In the genomic region with DNA sequence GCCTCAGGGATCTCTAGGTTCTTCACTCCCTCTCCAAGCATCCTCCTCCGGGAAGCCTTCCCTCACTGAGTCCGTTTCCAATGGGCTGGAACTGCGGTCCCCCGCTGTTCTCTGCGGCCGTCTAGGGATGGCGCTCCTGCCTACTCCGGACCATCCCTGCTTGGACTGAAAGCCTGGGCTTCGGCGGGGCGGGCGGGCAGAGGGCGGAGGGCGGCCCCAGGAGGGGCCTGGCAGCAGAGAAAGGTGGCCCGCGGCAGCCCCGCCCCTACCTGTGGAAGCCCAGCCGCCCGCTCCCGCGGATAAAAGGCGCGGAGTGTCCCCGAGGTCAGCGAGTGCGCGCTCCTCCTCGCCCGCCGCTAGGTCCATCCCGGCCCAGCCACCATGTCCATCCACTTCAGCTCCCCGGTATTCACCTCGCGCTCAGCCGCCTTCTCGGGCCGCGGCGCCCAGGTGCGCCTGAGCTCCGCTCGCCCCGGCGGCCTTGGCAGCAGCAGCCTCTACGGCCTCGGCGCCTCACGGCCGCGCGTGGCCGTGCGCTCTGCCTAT, we compare ENCODE assay signal across 1 cellular context.
TF ChIP-seq lines count a peak whose summit lies in the region.

A gene (plus strand): TSS at position 328 of the 546 bp plus-strand sequence. CDS start 54 bp downstream, at position 382.

TF ChIP-seq in IMR-90, 13 proteins besides CTCF, POLR2A, EP300 and RAD21 (continued from another document):
- TF ChIP-seq, protein P1, sequence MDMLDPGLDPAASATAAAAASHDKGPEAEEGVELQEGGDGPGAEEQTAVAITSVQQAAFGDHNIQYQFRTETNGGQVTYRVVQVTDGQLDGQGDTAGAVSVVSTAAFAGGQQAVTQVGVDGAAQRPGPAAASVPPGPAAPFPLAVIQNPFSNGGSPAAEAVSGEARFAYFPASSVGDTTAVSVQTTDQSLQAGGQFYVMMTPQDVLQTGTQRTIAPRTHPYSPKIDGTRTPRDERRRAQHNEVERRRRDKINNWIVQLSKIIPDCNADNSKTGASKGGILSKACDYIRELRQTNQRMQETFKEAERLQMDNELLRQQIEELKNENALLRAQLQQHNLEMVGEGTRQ (IDR thresholded peaks at IDR 0.05; ENCODE audit: low read depth, low read length): no peak
- TF ChIP-seq RCOR1 (IDR thresholded peaks at IDR 0.05; ENCODE audit: insufficient replicate concordance, low read length) (no peak), BHLHE40 (IDR thresholded peaks at IDR 0.05; ENCODE audit: low read depth, low read length) (no peak), MXI1 (IDR thresholded peaks at IDR 0.05; ENCODE audit: borderline replicate concordance, low read depth, low read length) (no peak), MAZ (IDR thresholded peaks at IDR 0.05; ENCODE audit: borderline replicate concordance, low read depth, low read length) (no peak), RFX5 (IDR thresholded peaks at IDR 0.05; ENCODE audit: low read depth, low read length) (no peak)
- TF ChIP-seq, protein P2, sequence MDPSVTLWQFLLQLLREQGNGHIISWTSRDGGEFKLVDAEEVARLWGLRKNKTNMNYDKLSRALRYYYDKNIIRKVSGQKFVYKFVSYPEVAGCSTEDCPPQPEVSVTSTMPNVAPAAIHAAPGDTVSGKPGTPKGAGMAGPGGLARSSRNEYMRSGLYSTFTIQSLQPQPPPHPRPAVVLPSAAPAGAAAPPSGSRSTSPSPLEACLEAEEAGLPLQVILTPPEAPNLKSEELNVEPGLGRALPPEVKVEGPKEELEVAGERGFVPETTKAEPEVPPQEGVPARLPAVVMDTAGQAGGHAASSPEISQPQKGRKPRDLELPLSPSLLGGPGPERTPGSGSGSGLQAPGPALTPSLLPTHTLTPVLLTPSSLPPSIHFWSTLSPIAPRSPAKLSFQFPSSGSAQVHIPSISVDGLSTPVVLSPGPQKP (IDR thresholded peaks at IDR 0.05; ENCODE audit: borderline replicate concordance, low read depth, low read length): no peak
TF ChIP-seq in IMR-90: peak in this region for 0.
